8 cellular contexts compared by ENCODE assay signal in the genomic region with DNA sequence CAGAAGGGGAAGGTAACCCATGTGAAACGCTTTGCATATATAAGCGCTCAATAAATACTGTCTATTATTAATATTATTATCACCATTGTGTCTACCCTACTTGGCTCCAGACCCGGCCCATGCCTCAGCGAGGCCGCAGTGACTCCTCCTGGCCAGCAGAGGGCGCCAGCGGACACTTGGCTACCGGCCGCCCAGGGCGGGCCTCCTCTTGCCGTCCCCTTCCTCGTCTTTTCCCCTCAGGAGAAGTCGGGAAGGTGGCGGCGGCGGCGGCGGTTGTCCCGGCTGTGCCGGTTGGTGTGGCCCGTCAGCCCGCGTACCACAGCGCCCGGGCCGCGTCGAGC. TPM values are rescaled to one million over a fixed set of nuclear protein-coding genes. Genes with fewer than 3 reads are reported as not detected.
DNase-seq lines count a peak whose midpoint lies in the region; ATAC-seq, FAIRE-seq and TF ChIP-seq lines count a peak whose summit lies in the region.

A gene with protein sequence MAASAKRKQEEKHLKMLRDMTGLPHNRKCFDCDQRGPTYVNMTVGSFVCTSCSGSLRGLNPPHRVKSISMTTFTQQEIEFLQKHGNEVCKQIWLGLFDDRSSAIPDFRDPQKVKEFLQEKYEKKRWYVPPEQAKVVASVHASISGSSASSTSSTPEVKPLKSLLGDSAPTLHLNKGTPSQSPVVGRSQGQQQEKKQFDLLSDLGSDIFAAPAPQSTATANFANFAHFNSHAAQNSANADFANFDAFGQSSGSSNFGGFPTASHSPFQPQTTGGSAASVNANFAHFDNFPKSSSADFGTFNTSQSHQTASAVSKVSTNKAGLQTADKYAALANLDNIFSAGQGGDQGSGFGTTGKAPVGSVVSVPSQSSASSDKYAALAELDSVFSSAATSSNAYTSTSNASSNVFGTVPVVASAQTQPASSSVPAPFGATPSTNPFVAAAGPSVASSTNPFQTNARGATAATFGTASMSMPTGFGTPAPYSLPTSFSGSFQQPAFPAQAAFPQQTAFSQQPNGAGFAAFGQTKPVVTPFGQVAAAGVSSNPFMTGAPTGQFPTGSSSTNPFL (plus strand): TSS at position 233 of the 341 bp plus-strand sequence. CDS start 266 bp downstream, outside the sequence.

- H3K27me3 ChIP-seq in left ventricle myocardium inferior (ENCODE audit: low read depth) (no peaks in the 10 kb centered on the region), psoas muscle (ENCODE audit: insufficient read depth in 3 of 3, low read length in 2 of 3) (no peaks in the 10 kb centered on the region)

- H3K4me3 Mint-ChIP-seq in T-helper 1 cell treated with Interleukin-12 subunit alpha and Interleukin-12 subunit beta and Interleukin-4 antibody, amounts not matched to agents 30 μg/mL and 1 μg/mL, for 36 hours = peak within 1 kb of the TSS; percentile 86

- H3K9me3 Mint-ChIP-seq in T-helper 1 cell treated with Interleukin-12 subunit alpha and Interleukin-12 subunit beta and Interleukin-4 antibody, amounts not matched to agents 30 μg/mL and 1 μg/mL, for 36 hours = no peaks in the 10 kb centered on the region

- H3K36me3 Mint-ChIP-seq in T-helper 1 cell treated with Interleukin-12 subunit alpha and Interleukin-12 subunit beta and Interleukin-4 antibody, amounts not matched to agents 30 μg/mL and 1 μg/mL, for 36 hours (ENCODE audit: low read depth) = no peaks in the 10 kb centered on the region

- no peak for TF ChIP-seq POLR2A in GM12891 (IDR thresholded peaks at IDR 0.05; ENCODE audit: low read depth, low read length)

- H3K4me1 Mint-ChIP-seq in T-helper 1 cell treated with Interleukin-12 subunit alpha and Interleukin-12 subunit beta and Interleukin-4 antibody, amounts not matched to agents 30 μg/mL and 1 μg/mL, for 36 hours (ENCODE audit: low read depth) = peaks cover 24% of the 10 kb centered on the region

- DNase-seq in GM12891 (ENCODE audit: insufficient read length, low spot score) (peak; percentile 79), NCI-H1092 (lab: John Stamatoyannopoulos, UW) (peak; percentile 19), amniotic epithelial cell (ENCODE audit: low read depth) (peak; percentile 62), left ventricle myocardium inferior (peak; percentile 85), psoas muscle (peak; percentile 79 to 90)

- H3K36me3 ChIP-seq in left ventricle myocardium inferior = no peaks in the 10 kb centered on the region
- H3K36me3 ChIP-seq in psoas muscle (ENCODE audit: insufficient read depth in 1 of 2, low read depth in 1 of 2) = no peaks in the 10 kb centered on the region
- H3K36me3 ChIP-seq in urinary bladder (ENCODE audit: insufficient read depth) = no peaks in the 10 kb centered on the region

- TF ChIP-seq CTCF in left ventricle myocardium inferior (IDR thresholded peaks at IDR 0.05; ENCODE audit: borderline replicate concordance) = peak; percentile 100
- TF ChIP-seq CTCF in psoas muscle (IDR thresholded peaks at IDR 0.05) = peak; percentile 100

- H3K27ac ChIP-seq in left ventricle myocardium inferior (replicated peaks) = peak within 1 kb of the TSS; percentile 85
- H3K27ac ChIP-seq in psoas muscle = peak within 1 kb of the TSS; percentile 80
- peak within 1 kb of the TSS; percentile 75 for H3K27ac ChIP-seq in urinary bladder (ENCODE audit: low read depth)

- intact Hi-C loops in left ventricle myocardium inferior (cut with micrococcal nuclease) (no loop called here), psoas muscle (cut with DNase I) (loop anchor here (5.0 to 10.0 kb wide), 2 partner anchors 73 to 295 kb away; no protein-coding TSS in a partner anchor)

- H3K27ac Mint-ChIP-seq in T-helper 1 cell treated with Interleukin-12 subunit alpha and Interleukin-12 subunit beta and Interleukin-4 antibody, amounts not matched to agents 30 μg/mL and 1 μg/mL, for 36 hours = peak within 1 kb of the TSS; percentile 75

- no peaks in the 10 kb centered on the region for H3K9me3 ChIP-seq in left ventricle myocardium inferior (replicated peaks)
- H3K9me3 ChIP-seq in psoas muscle = no peaks in the 10 kb centered on the region

- H3K4me1 ChIP-seq in left ventricle myocardium inferior (peaks cover 50% of the 10 kb centered on the region), psoas muscle (peaks cover 13% of the 10 kb centered on the region), urinary bladder (ENCODE audit: insufficient read depth) (no peaks in the 10 kb centered on the region)

- FAIRE-seq in GM12891 (lab: Jason Lieb, UNC) = peak; percentile 86

- H3K27me3 Mint-ChIP-seq in T-helper 1 cell treated with Interleukin-12 subunit alpha and Interleukin-12 subunit beta and Interleukin-4 antibody, amounts not matched to agents 30 μg/mL and 1 μg/mL, for 36 hours (ENCODE audit: low read depth) = no peaks in the 10 kb centered on the region

- 0 to 1% (median 0%) methylated on average over 28 of the region's 28 CpGs for WGBS in psoas muscle, 3 donors
- WGBS in urinary bladder = 0% methylated on average over 28 of the region's 28 CpGs

- ATAC-seq in HG02610 (IDR thresholded peaks at IDR 0.05; ENCODE audit: unreplicated experiment) = peak; percentile 85
- peak; percentile 92 to 95 (median 93) for ATAC-seq in psoas muscle

- H3K4me3 ChIP-seq in left ventricle myocardium inferior (peak within 1 kb of the TSS; percentile 92), psoas muscle (peak within 1 kb of the TSS; percentile 91), urinary bladder (ENCODE audit: low read depth, low read length) (peak within 1 kb of the TSS; percentile 100)

TF ChIP-seq in GM12891, 5 proteins besides CTCF, POLR2A, EP300 and RAD21:
- no peak for TF ChIP-seq POLR2AphosphoS5 (IDR thresholded peaks at IDR 0.05; ENCODE audit: low read depth, low read length)
- peak; percentile 35; the same call in 1 of the 2 replicates for TF ChIP-seq TAF1 (IDR thresholded peaks at IDR 0.05; ENCODE audit: low read depth, low read length)
- TF ChIP-seq PAX5 (IDR thresholded peaks at IDR 0.05; ENCODE audit: insufficient read depth, low read length, severe bottlenecking) = no peak
- no peak for TF ChIP-seq POU2F2 (IDR thresholded peaks at IDR 0.05; ENCODE audit: low read depth, low read length)
- TF ChIP-seq SPI1 (IDR thresholded peaks at IDR 0.05; ENCODE audit: low read depth, low read length) = no peak
TF ChIP-seq in GM12891: peak in this region for 1.

RNA-seq across cellular contexts. Expression of the gene that starts here (rescaled TPM):
- polyA plus RNA-seq in GM12891 (2012; ENCODE audit: low read depth, missing spikeins) = 46.8 TPM
- total RNA-seq in left ventricle myocardium inferior (50.4 TPM), psoas muscle (10 to 100 TPM; 54.9 to 68.2 (median 58.9) TPM), urinary bladder (49.0 TPM)
- polyA plus RNA-seq in psoas muscle (10 to 100 TPM; 19.0 to 41.4 (median 37.5) TPM), urinary bladder (46.4 TPM)

Comparison
In these comparisons a context has a peak if more than half of its experiments do, and no peak if none do; other contexts are left out.
1. Peak in every context shown above with its lines: DNase-seq, ATAC-seq, H3K4me3 ChIP-seq and H3K27ac ChIP-seq.
2. DNase-seq: peak in every context shown above with its lines; median percentile 85 in left ventricle myocardium inferior; 84 in psoas muscle; 79 in GM12891; 62 in amniotic epithelial cell; 19 in NCI-H1092.